23 cellular contexts compared by ENCODE assay signal in genomic region chr4:74896595-74896994, GRCh38. TPM values are rescaled to one million over a fixed set of nuclear protein-coding genes. Genes with fewer than 3 reads are reported as not detected.
"Had no signal": no experiment of that assay in that cellular context is flagged by ENCODE, and none has a peak within 500 bp of the region (broad histone marks: within the 10 kb centered on the region; RNA-seq: fewer than 3 reads in every experiment).

No MANE protein-coding gene starts in this region.

- H3K27ac Mint-ChIP-seq: activated CD8-positive, alpha-beta T cell treated with anti-CD3 and anti-CD28 coated beads, Interleukin-2, amount 10 ng/mL, durations not matched to agents 7 days and 5 days; activated naive CD4-positive, alpha-beta T cell treated with anti-CD3 and anti-CD28 coated beads, Interleukin-2, amount 50 U/mL, for 24 hours; activated T-cell treated with anti-CD3 and anti-CD28 coated beads, Interleukin-2, amount 50 U/mL, for 24 hours; activated T-helper 1 cell treated with anti-CD3 and anti-CD28 coated beads, Interleukin-12 subunit alpha, Interleukin-12 subunit beta, Interleukin-2, Interleukin-4 antibody, amounts not matched to agents 30 ng/mL and 10 ng/mL and 1 ng/mL, durations not matched to agents 14 hours and 24 hours and 36 hours; T-helper 1 cell treated with Interleukin-12 subunit alpha and Interleukin-12 subunit beta and Interleukin-4 antibody, amounts not matched to agents 30 μg/mL and 1 μg/mL, for 36 hours had no signal

- H3K4me1 Mint-ChIP-seq: activated naive CD4-positive, alpha-beta T cell treated with anti-CD3 and anti-CD28 coated beads, Interleukin-2, amount 50 U/mL, for 24 hours had no signal

- H3K27me3 ChIP-seq: breast epithelium had no signal

- H3K36me3 ChIP-seq: breast epithelium had no signal

- H3K4me1 ChIP-seq: breast epithelium had no signal

- H3K27ac ChIP-seq: breast epithelium had no signal

- H3K36me3 Mint-ChIP-seq: activated naive CD4-positive, alpha-beta T cell treated with anti-CD3 and anti-CD28 coated beads, Interleukin-2, amount 50 U/mL, for 24 hours had no signal

- ATAC-seq: activated CD4-positive, CD25-positive, alpha-beta regulatory T cell treated with anti-CD3 and anti-CD28 coated beads, Interleukin-2, amount 50 U/mL, for 24 hours; activated CD8-positive, alpha-beta T cell treated with anti-CD3 and anti-CD28 coated beads, Interleukin-2, amount 10 ng/mL, durations not matched to agents 7 days and 5 days; K562 had no signal

- H3K9me3 Mint-ChIP-seq: activated naive CD4-positive, alpha-beta T cell treated with anti-CD3 and anti-CD28 coated beads, Interleukin-2, amount 50 U/mL, for 24 hours; activated T-cell treated with anti-CD3 and anti-CD28 coated beads, Interleukin-2, amount 50 U/mL, for 24 hours; activated T-helper 1 cell treated with anti-CD3 and anti-CD28 coated beads, Interleukin-12 subunit alpha, Interleukin-12 subunit beta, Interleukin-2, Interleukin-4 antibody, amounts not matched to agents 30 ng/mL and 10 ng/mL and 1 ng/mL, durations not matched to agents 14 hours and 24 hours and 36 hours; T-helper 1 cell treated with Interleukin-12 subunit alpha and Interleukin-12 subunit beta and Interleukin-4 antibody, amounts not matched to agents 30 μg/mL and 1 μg/mL, for 36 hours had no signal

- H3K4me3 ChIP-seq: breast epithelium, K562 had no signal

- H3K4me3 Mint-ChIP-seq: activated CD8-positive, alpha-beta T cell treated with anti-CD3 and anti-CD28 coated beads, Interleukin-2, amount 10 ng/mL, durations not matched to agents 7 days and 5 days; activated naive CD4-positive, alpha-beta T cell treated with anti-CD3 and anti-CD28 coated beads, Interleukin-2, amount 50 U/mL, for 24 hours; activated T-cell treated with anti-CD3 and anti-CD28 coated beads, Interleukin-2, amount 50 U/mL, for 24 hours; activated T-helper 1 cell treated with anti-CD3 and anti-CD28 coated beads, Interleukin-12 subunit alpha, Interleukin-12 subunit beta, Interleukin-2, Interleukin-4 antibody, amounts not matched to agents 30 ng/mL and 10 ng/mL and 1 ng/mL, durations not matched to agents 14 hours and 24 hours and 36 hours; T-helper 1 cell treated with Interleukin-12 subunit alpha and Interleukin-12 subunit beta and Interleukin-4 antibody, amounts not matched to agents 30 μg/mL and 1 μg/mL, for 36 hours had no signal

- H3K27me3 Mint-ChIP-seq: activated T-cell treated with anti-CD3 and anti-CD28 coated beads, Interleukin-2, amount 50 U/mL, for 24 hours had no signal

- DNase-seq: activated CD4-positive, alpha-beta T cell treated with anti-CD3 and anti-CD28 coated beads for 4 hours; activated CD4-positive, alpha-beta T cell treated with anti-CD3 and anti-CD28 coated beads, Interleukin-2, amount 50 U/mL, for 4 hours; activated CD8-positive, alpha-beta T cell treated with anti-CD3 and anti-CD28 coated beads, Interleukin-2, amount 10 ng/mL, durations not matched to agents 7 days and 5 days; activated effector memory CD4-positive, alpha-beta T cell treated with Interleukin-2 at 50 U/mL for 16 hours; activated naive CD4-positive, alpha-beta T cell; activated T-cell treated with anti-CD3 and anti-CD28 coated beads, Interleukin-2, amount 50 U/mL, for 24 hours; aorta; Karpas-422; MM.1S; NCI-H1105; NCI-H1436; NCI-H1694 treated with DMSO at 0.1 percent for 48 hours; NCI-H2029 treated with DMSO at 0.1 percent for 48 hours; NCI-H345; NCI-H510A treated with DMSO at 0.1 percent for 48 hours; SHP77 treated with DMSO at 0.1 percent for 48 hours had no signal

RNA-seq across cellular contexts. Expression of gene PARM1, which starts 36.3 kb away (rescaled TPM):
- total RNA-seq: activated CD8-positive, alpha-beta T cell treated with anti-CD3 and anti-CD28 coated beads, Interleukin-2, amount 10 ng/mL, durations not matched to agents 7 days and 5 days; activated T-helper 1 cell treated with anti-CD3 and anti-CD28 coated beads, Interleukin-12 subunit alpha, Interleukin-12 subunit beta, Interleukin-2, Interleukin-4 antibody, amounts not matched to agents 30 ng/mL and 10 ng/mL and 1 ng/mL, durations not matched to agents 14 hours and 24 hours and 36 hours; SK-MEL-5 had no signal
- polyA plus RNA-seq: K562 had no signal
